Comparison of ENCODE assay signal across 24 cellular contexts in genomic region chr3:79286882-79287281, GRCh38.
"Had no signal": no experiment of that assay in that cellular context is flagged by ENCODE, and none has a peak within 500 bp of the region (broad histone marks: within the 10 kb centered on the region; RNA-seq: fewer than 3 reads in every experiment).

No MANE protein-coding gene starts in this region.

- H3K27ac ChIP-seq: breast epithelium, KMS-11, Peyer's patch had no signal

- H3K36me3 ChIP-seq: breast epithelium, MG63, Peyer's patch had no signal

- H3K27me3 ChIP-seq: breast epithelium, MG63, Peyer's patch had no signal

- H3K4me3 ChIP-seq: breast epithelium, MG63, Peyer's patch had no signal

- DNase-seq: activated CD4-positive, alpha-beta T cell treated with anti-CD3 and anti-CD28 coated beads for 4 hours; activated CD8-positive, alpha-beta memory T cell treated with anti-CD3 and anti-CD28 coated beads, Interleukin-2, amount 50 U/mL, for 48 hours; activated CD8-positive, alpha-beta T cell treated with anti-CD3 and anti-CD28 coated beads for 36 hours; activated gamma-delta T cell; activated naive CD4-positive, alpha-beta T cell treated with anti-CD3 and anti-CD28 coated beads for 36 hours; activated T-cell treated with anti-CD3 and anti-CD28 coated beads, Interleukin-2, amount 50 U/mL, for 1 hour; amygdala; caudate nucleus; MG63; MV-4-11; NCI-H1092 treated with DMSO at 0.1 percent for 48 hours; NCI-H1417 treated with DMSO at 0.1 percent for 48 hours; NCI-H1694; NCI-H2029; NCI-H2107; NCI-H2171 treated with DMSO at 0.1 percent for 48 hours; NCI-H510A treated with DMSO at 0.1 percent for 48 hours; NCI-H69; NK-92 treated with Interleukin-12 subunit alpha and Interleukin-12 subunit beta, amount 100 ng/mL, for 24 hours; OCI-M1; Peyer's patch; SHP77 treated with DMSO at 0.1 percent for 48 hours had no signal
